22 cellular contexts compared by ENCODE assay signal in genomic region chr9:133779081-133779480, GRCh38.
"Had no signal": no experiment of that assay in that cellular context is flagged by ENCODE, and none has a peak within 500 bp of the region (broad histone marks: within the 10 kb centered on the region; RNA-seq: fewer than 3 reads in every experiment).

No MANE protein-coding gene starts in this region.

- H3K27me3 Mint-ChIP-seq: activated CD8-positive, alpha-beta T cell treated with anti-CD3 and anti-CD28 coated beads for 36 hours; activated naive CD8-positive, alpha-beta T cell treated with anti-CD3 and anti-CD28 coated beads, Interleukin-2, amount 10 ng/mL, durations not matched to agents 7 days and 5 days; IgD-negative memory B cell had no signal

- H3K27ac Mint-ChIP-seq: activated CD8-positive, alpha-beta T cell treated with anti-CD3 and anti-CD28 coated beads for 36 hours; activated naive CD8-positive, alpha-beta T cell treated with anti-CD3 and anti-CD28 coated beads, Interleukin-2, amount 10 ng/mL, durations not matched to agents 7 days and 5 days; IgD-negative memory B cell; T-helper 1 cell treated with Interleukin-12 subunit alpha and Interleukin-12 subunit beta and Interleukin-4 antibody, amounts not matched to agents 30 μg/mL and 1 μg/mL, for 36 hours had no signal

- H3K4me3 Mint-ChIP-seq: activated CD8-positive, alpha-beta T cell treated with anti-CD3 and anti-CD28 coated beads for 36 hours; activated naive CD8-positive, alpha-beta T cell treated with anti-CD3 and anti-CD28 coated beads, Interleukin-2, amount 10 ng/mL, durations not matched to agents 7 days and 5 days; IgD-negative memory B cell; T-helper 1 cell treated with Interleukin-12 subunit alpha and Interleukin-12 subunit beta and Interleukin-4 antibody, amounts not matched to agents 30 μg/mL and 1 μg/mL, for 36 hours had no signal

- H3K27ac ChIP-seq: adrenal gland had no signal

- H3K4me1 ChIP-seq: adrenal gland had no signal

- H3K27me3 ChIP-seq: adrenal gland had no signal

- ATAC-seq: activated CD4-positive, CD25-positive, alpha-beta regulatory T cell treated with anti-CD3 and anti-CD28 coated beads, Interleukin-2, amount 50 U/mL, for 24 hours; activated CD8-positive, alpha-beta T cell treated with anti-CD3 and anti-CD28 coated beads for 36 hours had no signal

- DNase-seq: activated CD4-positive, alpha-beta T cell treated with anti-CD3 and anti-CD28 coated beads for 4 hours; activated CD8-positive, alpha-beta memory T cell treated with anti-CD3 and anti-CD28 coated beads, Interleukin-2, amount 50 U/mL, for 48 hours; activated CD8-positive, alpha-beta T cell treated with anti-CD3 and anti-CD28 coated beads for 36 hours; activated naive CD4-positive, alpha-beta T cell treated with anti-CD3 and anti-CD28 coated beads, Interleukin-2, amount 50 U/mL, for 16 hours; activated naive CD8-positive, alpha-beta T cell treated with anti-CD3 and anti-CD28 coated beads, Interleukin-2, amount 10 ng/mL, durations not matched to agents 7 days and 5 days; activated T-cell treated with anti-CD3 and anti-CD28 coated beads, Interleukin-2, amount 50 U/mL, for 1 hour; adrenal gland; anterior cingulate cortex; KG1; NCI-H1092; NCI-H1417; NCI-H1694; NCI-H2029; NCI-H2107; NCI-H2171 treated with DMSO at 0.1 percent for 48 hours; NCI-H226; NCI-H526; NCI-H82; SHP77 treated with DMSO at 0.1 percent for 48 hours had no signal

- H3K4me3 ChIP-seq: adrenal gland had no signal

- H3K36me3 Mint-ChIP-seq: activated naive CD8-positive, alpha-beta T cell treated with anti-CD3 and anti-CD28 coated beads, Interleukin-2, amount 10 ng/mL, durations not matched to agents 7 days and 5 days had no signal

- H3K9me3 Mint-ChIP-seq: activated CD8-positive, alpha-beta T cell treated with anti-CD3 and anti-CD28 coated beads for 36 hours; activated naive CD8-positive, alpha-beta T cell treated with anti-CD3 and anti-CD28 coated beads, Interleukin-2, amount 10 ng/mL, durations not matched to agents 7 days and 5 days; IgD-negative memory B cell had no signal

- H3K9me3 ChIP-seq: adrenal gland had no signal

- H3K4me1 Mint-ChIP-seq: activated naive CD8-positive, alpha-beta T cell treated with anti-CD3 and anti-CD28 coated beads, Interleukin-2, amount 10 ng/mL, durations not matched to agents 7 days and 5 days had no signal
